14 cellular contexts compared by ENCODE assay signal in genomic region chr10:69657417-69657816, GRCh38. TPM values are rescaled to one million over a fixed set of nuclear protein-coding genes. Genes with fewer than 3 reads are reported as not detected.
DNase-seq lines count a peak whose midpoint lies in the region; ATAC-seq, FAIRE-seq and TF ChIP-seq lines count a peak whose summit lies in the region.
"Had no signal": no experiment of that assay in that cellular context is flagged by ENCODE, and none has a peak within 500 bp of the region (broad histone marks: within the 10 kb centered on the region; RNA-seq: fewer than 3 reads in every experiment).

No MANE protein-coding gene starts in this region.

- no peak overlapping the region for H2AFZ ChIP-seq in mammary epithelial cell (ENCODE audit: low read depth, low read length)
- H2AFZ ChIP-seq: GM23338 had no signal

- WGBS in mammary epithelial cell (ENCODE audit: low coverage, missing lambda C conversion rate), result 82% methylated on average over 8 of the region's 8 CpGs

- H3K36me3 ChIP-seq in mammary epithelial cell (ENCODE audit: insufficient read depth, low read length) (no peaks in the 10 kb centered on the region), left lung (no peaks in the 10 kb centered on the region)

- no peaks in the 10 kb centered on the region for H4K20me1 ChIP-seq in mammary epithelial cell (ENCODE audit: insufficient read depth, low read length)

- no peak for TF ChIP-seq POLR2A in GM12891 (IDR thresholded peaks at IDR 0.05; ENCODE audit: low read depth, low read length)

- H3K9me3 Mint-ChIP-seq in MCF 10A (ENCODE audit: unreplicated experiment) (no peaks in the 10 kb centered on the region), neural crest cell (no peaks in the 10 kb centered on the region)

- CTCF ChIA-PET in mammary epithelial cell (lab: Charles Lee; ENCODE audit: low non-redundant PET), result no interaction called here
- CTCF ChIA-PET in MCF 10A (lab: Yijun Ruan, JAX), result interaction anchor here (0.5 to 1.6 kb wide), 6 partner anchors 13 to 142 kb away, joined by 3 to 6 read pairs (median 3); no protein-coding TSS in a partner anchor

- DNase-seq in mammary epithelial cell, result peak; percentile 4
- DNase-seq in MCF 10A (ENCODE audit: unreplicated experiment), result no peak
- peak; percentile 33 for DNase-seq in RPMI8226
- DNase-seq in neural crest cell (ENCODE audit: low read depth, low spot score), result no peak
- no peak for DNase-seq in GM12891 (ENCODE audit: insufficient read length, low spot score)
- DNase-seq in NCI-H226, result no peak
- DNase-seq in left lung, result no peak
- DNase-seq: NCI-H345, SHP77 had no signal

- ATAC-seq in esophagus mucosa, result peak; percentile 33
- no peak for ATAC-seq in left lung
- ATAC-seq: GM12878, Panc1 had no signal

- BruUV-seq in mammary epithelial cell (replicated peaks; lab: Mats Ljungman, UMichigan) (no TSS peak), MCF 10A (replicated peaks; lab: Mats Ljungman, UMichigan) (no TSS peak)

- H3K9ac ChIP-seq in mammary epithelial cell (ENCODE audit: insufficient read depth, low read length), result no peak overlapping the region

- no peaks in the 10 kb centered on the region for H3K79me2 ChIP-seq in mammary epithelial cell (ENCODE audit: insufficient read depth, low read length)

- TF ChIP-seq CTCF in mammary epithelial cell (conservative IDR thresholded peaks at IDR 0.05 in 1 of 2, IDR thresholded peaks at IDR 0.05 in 1 of 2; ENCODE audit: extremely low read depth in 1 of 2, insufficient read depth in 1 of 2, low read depth in 1 of 2, low read length in 2 of 2) (no peak), MCF 10A (IDR thresholded peaks at IDR 0.05; ENCODE audit: unreplicated experiment) (no peak), neural crest cell (conservative IDR thresholded peaks at IDR 0.05) (no peak), left lung (IDR thresholded peaks at IDR 0.05) (no peak)

- in situ Hi-C loops in mammary epithelial cell (cut with MboI; ENCODE audit: low sequenced_read_pairs in 2 of 2), result no loop called here

- intact Hi-C loops in mammary epithelial cell (cut with micrococcal nuclease), result no loop called here
- intact Hi-C loops in MCF 10A (cut with micrococcal nuclease), result no loop called here
- intact Hi-C loops in left lung (cut with DNase I), result loop anchor here in 1 of 2 donors (10.0 kb wide), 1 partner anchor 147 kb away; the partner anchor contains the start of gene COL13A1

- H3K4me3 ChIP-seq in mammary epithelial cell (replicated peaks in 1 of 3; ENCODE audit: insufficient read depth in 1 of 3, low read depth in 2 of 3, low read length in 3 of 3) (no peak overlapping the region), left lung (no peak overlapping the region)
- H3K4me3 ChIP-seq: GM12878, GM23338 had no signal

- H3K27me3 Mint-ChIP-seq in MCF 10A (ENCODE audit: insufficient read depth, unreplicated experiment) (peaks cover 65% of the 10 kb centered on the region), neural crest cell (ENCODE audit: low read depth) (no peaks in the 10 kb centered on the region)

- no peak overlapping the region for H3K4me3 Mint-ChIP-seq in MCF 10A (ENCODE audit: unreplicated experiment)
- no peak overlapping the region for H3K4me3 Mint-ChIP-seq in neural crest cell
- H3K4me3 Mint-ChIP-seq: GM23338 had no signal

- dilution Hi-C loops in mammary epithelial cell (cut with HindIII; ENCODE audit: low sequenced_read_pairs), result loop anchor here (5.0 kb wide), 1 partner anchor 235 kb away; no protein-coding TSS in a partner anchor

- no peaks in the 10 kb centered on the region for H3K9me3 ChIP-seq in mammary epithelial cell (replicated peaks; ENCODE audit: insufficient read depth, low read length)
- no peaks in the 10 kb centered on the region for H3K9me3 ChIP-seq in left lung

- H3K4me1 ChIP-seq in mammary epithelial cell (ENCODE audit: insufficient read depth, low read length) (no peaks in the 10 kb centered on the region), left lung (no peaks in the 10 kb centered on the region)

- no peaks in the 10 kb centered on the region for H3K4me1 Mint-ChIP-seq in MCF 10A (ENCODE audit: insufficient read depth, unreplicated experiment)
- H3K4me1 Mint-ChIP-seq in neural crest cell, result peaks cover 9% of the 10 kb centered on the region

- H3K27me3 ChIP-seq in mammary epithelial cell (ENCODE audit: insufficient read depth, low read length) (peaks cover 5% of the 10 kb centered on the region), left lung (peaks cover 0 to 41% of the 10 kb centered on the region in 2 donors)

- H3K4me2 ChIP-seq in mammary epithelial cell (ENCODE audit: insufficient read depth, low read depth, low read length), result no peak overlapping the region
- H3K4me2 ChIP-seq: GM23338 had no signal

- POLR2A ChIA-PET in MCF 10A (lab: Yijun Ruan, JAX), result no interaction called here

- no peaks in the 10 kb centered on the region for H3K36me3 Mint-ChIP-seq in MCF 10A (ENCODE audit: insufficient read depth, unreplicated experiment)
- H3K36me3 Mint-ChIP-seq in neural crest cell (ENCODE audit: low read depth), result no peaks in the 10 kb centered on the region

- H3K27ac ChIP-seq in mammary epithelial cell (ENCODE audit: insufficient read depth, low read depth, low read length) (no peak overlapping the region), left lung (no peak overlapping the region)

- FAIRE-seq in GM12891 (lab: Jason Lieb, UNC), result no peak
- FAIRE-seq: A204.1, GM12878 had no signal

- H3K27ac Mint-ChIP-seq in MCF 10A (ENCODE audit: low read depth, unreplicated experiment) (no peak overlapping the region), neural crest cell (ENCODE audit: unreplicated experiment) (peak overlapping the region; percentile 35)
- H3K27ac Mint-ChIP-seq: GM23338 had no signal

TF ChIP-seq in GM12891, 5 proteins besides CTCF, POLR2A, EP300 and RAD21:
- TF ChIP-seq POU2F2 (IDR thresholded peaks at IDR 0.05; ENCODE audit: low read depth, low read length), result no peak
- TF ChIP-seq TAF1 (IDR thresholded peaks at IDR 0.05; ENCODE audit: low read depth, low read length), result no peak
- TF ChIP-seq SPI1 (IDR thresholded peaks at IDR 0.05; ENCODE audit: low read depth, low read length), result no peak
- TF ChIP-seq POLR2AphosphoS5 (IDR thresholded peaks at IDR 0.05; ENCODE audit: low read depth, low read length), result no peak
- TF ChIP-seq PAX5 (IDR thresholded peaks at IDR 0.05; ENCODE audit: insufficient read depth, low read length, severe bottlenecking), result no peak

RNA-seq across cellular contexts. Expression of gene FAM241B, which starts 27.4 kb away (rescaled TPM):
- total RNA-seq in mammary epithelial cell, result 10 to 100 TPM in 1 of 2 donors, 1 to 10 TPM in 1; 4.0 to 15.1 TPM
- 10.1 TPM for polyA plus RNA-seq in mammary epithelial cell
- not detected for polyA minus RNA-seq in mammary epithelial cell
- 7.5 and 11.0 TPM in 2 replicates for total RNA-seq in MCF 10A (2022)
- total RNA-seq in esophagus mucosa, result 2.9 TPM
- 11.6 and 12.5 TPM in 2 replicates for total RNA-seq in neural crest cell
- polyA plus RNA-seq in GM12891 (2012; ENCODE audit: low read depth, missing spikeins), result 0.23 TPM
- total RNA-seq in left lung, result 1 to 10 TPM; 9.3 to 9.6 TPM

Comparison
In these comparisons a context has a peak if more than half of its experiments do, and no peak if none do; other contexts are left out.
1. DNase-seq: peak in mammary epithelial cell (single experiment) and RPMI8226 (single experiment); none in MCF 10A (single experiment), neural crest cell (single experiment), GM12891 (single experiment), NCI-H226 (single experiment) and left lung (0 of 2).